Comparison of ENCODE assay signal across 17 cellular contexts in the genomic region with DNA sequence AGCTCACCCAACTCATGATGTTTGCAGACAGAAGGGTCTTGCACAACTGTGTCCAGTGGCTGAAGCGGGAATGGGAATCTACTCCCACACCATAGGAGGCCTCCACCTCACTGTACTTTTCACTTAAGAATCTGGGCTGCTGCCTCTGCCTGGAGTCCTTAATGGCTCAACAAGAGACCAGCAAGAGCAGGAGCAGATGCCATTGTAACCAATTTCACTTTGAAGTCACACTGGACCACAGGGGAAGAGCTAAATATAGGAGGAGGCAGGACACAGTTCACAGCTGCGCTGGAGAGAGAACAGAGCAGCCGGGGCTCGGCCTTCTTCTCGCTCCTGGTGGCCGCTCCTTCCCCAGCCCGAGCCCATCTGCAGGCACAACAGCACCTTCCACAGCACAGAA.
A peak's percentile ranks its signal among the peaks of the same experiment; 100 is the strongest.
DNase-seq lines count a peak whose midpoint lies in the region; FAIRE-seq and TF ChIP-seq lines count a peak whose summit lies in the region.
"Had no signal": no experiment of that assay in that cellular context is flagged by ENCODE, and none has a peak within 500 bp of the region (broad histone marks: within the 10 kb centered on the region; RNA-seq: fewer than 3 reads in every experiment).

No MANE protein-coding gene starts in this region.

- peak overlapping the region; percentile 26 to 42 for H3K23ac ChIP-seq in mesenchymal stem cell (ENCODE audit: low read length in 2 of 2)

- H2BK5ac ChIP-seq in mesenchymal stem cell (ENCODE audit: low read depth, low read length, poor library complexity, severe bottlenecking), result no peak overlapping the region

- FAIRE-seq in H54 (lab: Jason Lieb, UNC), result no peak
- FAIRE-seq: K562 had no signal

- intact Hi-C loops in spleen (cut with DNase I; ENCODE audit: low total_unique reads) (no loop called here), uterus (cut with DNase I; ENCODE audit: low total_unique reads) (no loop called here)

- H3K4me3 Mint-ChIP-seq in endothelial cell (ENCODE audit: unreplicated experiment), result peak overlapping the region; percentile 34
- H3K4me3 Mint-ChIP-seq: activated CD8-positive, alpha-beta T cell treated with anti-CD3 and anti-CD28 coated beads, Interleukin-2, amount 10 ng/mL, durations not matched to agents 7 days and 5 days; naive thymus-derived CD8-positive, alpha-beta T cell had no signal

- no peak overlapping the region for H2BK12ac ChIP-seq in mesenchymal stem cell (ENCODE audit: low read length in 2 of 2)

- peak overlapping the region; percentile 52 for H2BK120ac ChIP-seq in mesenchymal stem cell (ENCODE audit: low read depth, low read length)

- H3K14ac ChIP-seq in mesenchymal stem cell (ENCODE audit: low read length in 2 of 2), result no peak overlapping the region

- TF ChIP-seq POLR2A in spleen (IDR thresholded peaks at IDR 0.05), result no peak
- TF ChIP-seq POLR2A in uterus (IDR thresholded peaks at IDR 0.05), result no peak
- TF ChIP-seq POLR2A in H54 (IDR thresholded peaks at IDR 0.05; ENCODE audit: low read depth, low read length), result no peak

- no peaks in the 10 kb centered on the region for H3K9me3 Mint-ChIP-seq in endothelial cell (ENCODE audit: unreplicated experiment)
- H3K9me3 Mint-ChIP-seq: naive thymus-derived CD8-positive, alpha-beta T cell had no signal

- H4K8ac ChIP-seq in mesenchymal stem cell (ENCODE audit: low read length), result no peak overlapping the region

- H2AK5ac ChIP-seq in mesenchymal stem cell (ENCODE audit: low read length, severe bottlenecking), result no peak overlapping the region

- peaks cover 7% of the 10 kb centered on the region for H3K27me3 Mint-ChIP-seq in endothelial cell (ENCODE audit: unreplicated experiment)

- H2BK15ac ChIP-seq in mesenchymal stem cell (ENCODE audit: low read depth, poor library complexity, severe bottlenecking), result no peak overlapping the region

- no peak overlapping the region for H2AFZ ChIP-seq in mesenchymal stem cell (ENCODE audit: low read depth, low read length)
- no peak overlapping the region for H2AFZ ChIP-seq in Karpas-422 (ENCODE audit: low read length)

- H3K27me3 ChIP-seq in SJSA1 (replicated peaks) (no peaks in the 10 kb centered on the region), mesenchymal stem cell (ENCODE audit: control insufficient read depth in 1 of 2, insufficient read depth in 1 of 2, low read length in 2 of 2) (peaks cover 0 to 5% of the 10 kb centered on the region in 2 experiments), spleen (replicated peaks in 1 of 7) (no peaks in the 10 kb centered on the region), Karpas-422 (ENCODE audit: low read length) (no peaks in the 10 kb centered on the region), uterus (no peaks in the 10 kb centered on the region)
- H3K27me3 ChIP-seq: esophagus muscularis mucosa, thyroid gland had no signal

- H4K91ac ChIP-seq in mesenchymal stem cell (ENCODE audit: low read length), result peak overlapping the region; percentile 52

- H3K27ac Mint-ChIP-seq in endothelial cell (ENCODE audit: unreplicated experiment), result peak overlapping the region; percentile 73
- H3K27ac Mint-ChIP-seq: activated CD8-positive, alpha-beta T cell treated with anti-CD3 and anti-CD28 coated beads, Interleukin-2, amount 10 ng/mL, durations not matched to agents 7 days and 5 days; naive thymus-derived CD8-positive, alpha-beta T cell had no signal

- H3K9me3 ChIP-seq in SJSA1 (replicated peaks) (no peaks in the 10 kb centered on the region), mesenchymal stem cell (ENCODE audit: control insufficient read depth, low read length) (no peaks in the 10 kb centered on the region), spleen (no peaks in the 10 kb centered on the region), Karpas-422 (ENCODE audit: low read length) (no peaks in the 10 kb centered on the region), uterus (no peaks in the 10 kb centered on the region)
- H3K9me3 ChIP-seq: esophagus muscularis mucosa, thyroid gland had no signal

- H4K20me1 ChIP-seq in Karpas-422 (ENCODE audit: insufficient read depth, low read depth, low read length), result no peaks in the 10 kb centered on the region

- H3K9ac ChIP-seq in mesenchymal stem cell (ENCODE audit: low read length) (no peak overlapping the region), Karpas-422 (ENCODE audit: low read length) (no peak overlapping the region)

- H3K79me1 ChIP-seq in mesenchymal stem cell (replicated peaks; ENCODE audit: low read length, poor library complexity, severe bottlenecking), result peaks cover 21% of the 10 kb centered on the region

- peak; percentile 40 to 46 for DNase-seq in SJSA1 (ENCODE audit: low read depth in 1 of 2, low spot score in 2 of 2)
- no peak for DNase-seq in endothelial cell (ENCODE audit: low spot score)
- DNase-seq in mesenchymal stem cell, result peak; percentile 67
- no peak for DNase-seq in spleen
- no peak for DNase-seq in Karpas-422
- no peak for DNase-seq in uterus
- DNase-seq in NCI-H446 (lab: John Stamatoyannopoulos, UW), result no peak
- no peak for DNase-seq in H54 (ENCODE audit: insufficient read length, low spot score)
- DNase-seq: activated CD8-positive, alpha-beta T cell treated with anti-CD3 and anti-CD28 coated beads, Interleukin-2, amount 10 ng/mL, durations not matched to agents 7 days and 5 days; COR-L47; naive thymus-derived CD8-positive, alpha-beta T cell; NCI-H1417 treated with DMSO at 0.1 percent for 48 hours; NCI-H526; T1000; thyroid gland had no signal

- TF ChIP-seq CTCF in endothelial cell (IDR thresholded peaks at IDR 0.05; ENCODE audit: unreplicated experiment) (no peak), spleen (IDR thresholded peaks at IDR 0.05 in 8 of 11, conservative IDR thresholded peaks at IDR 0.05 in 3 of 11) (no peak), uterus (IDR thresholded peaks at IDR 0.05) (no peak)

- peak overlapping the region in 1 of 2 experiments; percentile 19 for H3K18ac ChIP-seq in mesenchymal stem cell (ENCODE audit: low read depth in 1 of 2, low read length in 2 of 2)

- H3K4ac ChIP-seq in mesenchymal stem cell (ENCODE audit: low read depth in 1 of 2, low read length in 2 of 2), result no peak overlapping the region

- no peaks in the 10 kb centered on the region for H3K36me3 ChIP-seq in SJSA1
- H3K36me3 ChIP-seq in mesenchymal stem cell (ENCODE audit: control insufficient read depth in 1 of 2, insufficient read depth in 2 of 2, low read depth in 1 of 2, low read length in 2 of 2), result peaks cover 2 to 14% of the 10 kb centered on the region in 2 experiments
- H3K36me3 ChIP-seq in spleen, result peaks cover 0 to 13% (median 0%) of the 10 kb centered on the region in 6 donors
- H3K36me3 ChIP-seq in Karpas-422 (ENCODE audit: insufficient read depth, low read length), result no peaks in the 10 kb centered on the region
- H3K36me3 ChIP-seq in uterus, result no peaks in the 10 kb centered on the region

- peaks cover 28% of the 10 kb centered on the region for H3K36me3 Mint-ChIP-seq in endothelial cell (ENCODE audit: low read depth, unreplicated experiment)
- H3K36me3 Mint-ChIP-seq: naive thymus-derived CD8-positive, alpha-beta T cell had no signal

- H3K4me1 Mint-ChIP-seq in endothelial cell (ENCODE audit: unreplicated experiment), result peaks cover 61% of the 10 kb centered on the region
- H3K4me1 Mint-ChIP-seq: naive thymus-derived CD8-positive, alpha-beta T cell had no signal

- H3K27ac ChIP-seq in SJSA1 (no peak overlapping the region), mesenchymal stem cell (ENCODE audit: low read length, poor library complexity, severe bottlenecking) (no peak overlapping the region), spleen (peak overlapping the region in 5 of 8 donors; percentile 4 to 51 (median 35)), Karpas-422 (ENCODE audit: low read length) (no peak overlapping the region), uterus (no peak overlapping the region)
- H3K27ac ChIP-seq: esophagus muscularis mucosa, thyroid gland had no signal

- H3K4me2 ChIP-seq in mesenchymal stem cell (ENCODE audit: low read length, poor library complexity, severe bottlenecking) (no peak overlapping the region), Karpas-422 (ENCODE audit: low read depth, low read length, poor library complexity, severe bottlenecking) (no peak overlapping the region)

- H3K9me2 ChIP-seq in Karpas-422 (replicated peaks; ENCODE audit: insufficient read depth, low read length), result no peaks in the 10 kb centered on the region

- 47% methylated on average over 7 of the region's 7 CpGs for WGBS in mesenchymal stem cell
- 59 to 75% (median 71%) methylated on average over 3 to 7 of the region's 7 CpGs for WGBS in spleen, 5 donors

- H3K4me3 ChIP-seq in SJSA1 (no peak overlapping the region), mesenchymal stem cell (ENCODE audit: insufficient read depth in 1 of 2, low read depth in 1 of 2, low read length in 2 of 2) (no peak overlapping the region), spleen (no peak overlapping the region), Karpas-422 (ENCODE audit: low read length) (no peak overlapping the region), uterus (no peak overlapping the region)
- H3K4me3 ChIP-seq: esophagus muscularis mucosa, K562, thyroid gland had no signal

- no peaks in the 10 kb centered on the region for H3K79me2 ChIP-seq in Karpas-422 (ENCODE audit: low read length)

- H3K4me1 ChIP-seq in SJSA1 (replicated peaks) (peaks cover 13% of the 10 kb centered on the region), mesenchymal stem cell (ENCODE audit: control insufficient read depth, insufficient read depth, low read depth, low read length) (peaks cover 14% of the 10 kb centered on the region), spleen (peaks cover 0 to 42% (median 13%) of the 10 kb centered on the region in 6 donors), Karpas-422 (ENCODE audit: low read length) (no peaks in the 10 kb centered on the region), uterus (no peaks in the 10 kb centered on the region)

Comparison
In these comparisons a context has a peak if more than half of its experiments do, and no peak if none do; other contexts are left out.
1. DNase-seq: peak in SJSA1 (2 of 2) and mesenchymal stem cell (single experiment); none in endothelial cell (single experiment), spleen (single experiment), Karpas-422 (single experiment), uterus (0 of 2), NCI-H446 (0 of 2) and H54 (single experiment).
2. H3K27ac ChIP-seq: peak in spleen (5 of 8); none in SJSA1 (single experiment), mesenchymal stem cell (single experiment), Karpas-422 (single experiment) and uterus (0 of 2).